ENCODE assay signal across 1 cellular context in the genomic region with DNA sequence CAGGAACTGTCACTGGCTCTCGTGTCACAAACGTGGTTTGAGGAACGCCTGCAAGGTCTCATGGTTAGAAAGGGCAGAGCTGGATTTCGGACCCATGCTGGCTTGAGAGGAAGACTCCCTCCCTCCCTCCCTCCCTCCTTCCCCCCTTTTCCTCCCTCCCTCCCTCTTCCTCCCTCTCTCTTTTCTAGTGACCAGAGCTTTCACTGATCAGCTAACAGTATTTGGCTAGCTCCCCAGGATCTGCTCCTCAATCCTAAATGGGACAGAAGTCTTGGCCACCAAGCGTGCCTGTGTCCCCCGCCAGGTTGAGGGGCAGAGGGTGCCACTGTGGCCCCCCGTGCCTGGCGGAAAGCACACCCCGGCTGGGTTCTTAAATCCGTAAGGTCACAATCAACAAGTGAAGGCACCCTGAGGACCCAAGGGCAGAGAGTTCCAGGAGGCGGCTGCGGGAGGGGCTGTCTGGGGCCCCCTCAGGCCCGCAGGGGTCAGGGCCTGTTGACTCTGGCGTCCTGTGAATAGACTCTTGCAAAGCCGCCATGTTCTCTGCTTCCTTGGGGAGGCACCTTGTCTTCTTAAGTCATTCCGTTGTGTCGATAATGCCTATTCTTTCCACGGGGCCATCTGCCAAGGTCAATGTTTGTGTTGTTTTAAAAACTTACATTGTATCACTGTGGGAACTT.
TF ChIP-seq lines count a peak whose summit lies in the region.

No MANE protein-coding gene starts in this region.

TF ChIP-seq in H1, 55 proteins besides CTCF, POLR2A, EP300 and RAD21:
- no peak for TF ChIP-seq RXRA (IDR thresholded peaks at IDR 0.05; ENCODE audit: insufficient read depth, low read depth, low read length)
- no peak for TF ChIP-seq CHD2 (IDR thresholded peaks at IDR 0.05; ENCODE audit: low read length)
- TF ChIP-seq, protein P1, sequence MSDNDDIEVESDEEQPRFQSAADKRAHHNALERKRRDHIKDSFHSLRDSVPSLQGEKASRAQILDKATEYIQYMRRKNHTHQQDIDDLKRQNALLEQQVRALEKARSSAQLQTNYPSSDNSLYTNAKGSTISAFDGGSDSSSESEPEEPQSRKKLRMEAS (IDR thresholded peaks at IDR 0.05): no peak
- TF ChIP-seq BACH1 (IDR thresholded peaks at IDR 0.05; ENCODE audit: low read length): no peak
- TF ChIP-seq KDM1A (IDR thresholded peaks at IDR 0.05; ENCODE audit: borderline replicate concordance, low read length): no peak
- TF ChIP-seq SP2 (IDR thresholded peaks at IDR 0.05; ENCODE audit: low read length): no peak
- TF ChIP-seq RFX5 (IDR thresholded peaks at IDR 0.05; ENCODE audit: borderline replicate concordance, low read depth, low read length): no peak
- no peak for TF ChIP-seq E2F6 (IDR thresholded peaks at IDR 0.05)
- no peak for TF ChIP-seq POLR2AphosphoS5 (IDR thresholded peaks at IDR 0.05; ENCODE audit: low read depth, low read length)
